Comparison of ENCODE assay signal across 1 cellular context in the genomic region with DNA sequence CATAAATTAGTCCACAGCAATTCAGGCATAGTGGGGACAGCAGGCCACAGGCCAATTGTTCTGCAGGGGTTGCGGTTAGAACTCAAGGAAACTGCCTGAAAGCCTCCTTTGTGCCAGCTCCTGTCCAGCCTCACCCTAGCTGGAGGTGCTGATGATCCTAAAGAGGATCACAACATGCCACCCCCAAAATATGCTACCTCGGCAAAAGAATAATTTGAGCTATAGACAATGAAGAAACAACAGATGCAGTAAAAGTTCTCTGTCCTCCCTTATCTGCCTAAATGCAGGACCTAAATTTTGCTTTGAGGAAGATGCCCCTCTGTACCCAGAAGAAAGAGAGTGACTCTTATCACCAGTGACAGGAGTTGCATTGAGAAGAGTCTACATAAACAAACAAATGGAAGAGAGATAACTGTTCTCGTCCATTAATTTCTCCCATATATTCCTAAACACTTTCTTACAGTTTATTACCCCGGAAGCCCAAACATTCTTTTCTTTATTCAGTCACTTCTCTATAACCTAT.
TF ChIP-seq lines count a peak whose summit lies in the region.

No MANE protein-coding gene starts in this region.

TF ChIP-seq in K562, 482 proteins besides CTCF, POLR2A, EP300 and RAD21 (continued from another document):
- TF ChIP-seq ID3 (CRISPR knock-in tag; IDR thresholded peaks at IDR 0.05) (no peak), ID3 (tag; IDR thresholded peaks at IDR 0.05) (no peak), NCOA1 (IDR thresholded peaks at IDR 0.05; ENCODE audit: low read depth) (no peak), STAT5A (IDR thresholded peaks at IDR 0.05; ENCODE audit: borderline replicate concordance, low read length) (no peak), KLF16 (IDR thresholded peaks at IDR 0.05) (0 out of 2 replicates have a peak, but pooled peaks have one; percentile 35), ZC3H8 (IDR thresholded peaks at IDR 0.05) (no peak), CBFA2T3 (IDR thresholded peaks at IDR 0.05) (peak; percentile 89), NCOR1 (IDR thresholded peaks at IDR 0.05) (peak; percentile 76), ZNF347 (CRISPR knock-in tag; IDR thresholded peaks at IDR 0.05; ENCODE audit: low read depth) (no peak), NFIC (IDR thresholded peaks at IDR 0.05) (peak; percentile 38), NR4A1 (CRISPR knock-in tag; IDR thresholded peaks at IDR 0.05) (no peak), NR4A1 (tag; IDR thresholded peaks at IDR 0.05) (no peak), FOS (IDR thresholded peaks at IDR 0.05; ENCODE audit: extremely low read depth, insufficient read length) (no peak), TCF3 (CRISPR knock-in tag; IDR thresholded peaks at IDR 0.05) (peak; percentile 86), HMGN3 (IDR thresholded peaks at IDR 0.05; ENCODE audit: borderline replicate concordance, extremely low read depth, insufficient read length, low read depth, low read length) (no peak), KAT7 (CRISPR knock-in tag; IDR thresholded peaks at IDR 0.05; ENCODE audit: borderline replicate concordance) (no peak)
